In the genomic region with DNA sequence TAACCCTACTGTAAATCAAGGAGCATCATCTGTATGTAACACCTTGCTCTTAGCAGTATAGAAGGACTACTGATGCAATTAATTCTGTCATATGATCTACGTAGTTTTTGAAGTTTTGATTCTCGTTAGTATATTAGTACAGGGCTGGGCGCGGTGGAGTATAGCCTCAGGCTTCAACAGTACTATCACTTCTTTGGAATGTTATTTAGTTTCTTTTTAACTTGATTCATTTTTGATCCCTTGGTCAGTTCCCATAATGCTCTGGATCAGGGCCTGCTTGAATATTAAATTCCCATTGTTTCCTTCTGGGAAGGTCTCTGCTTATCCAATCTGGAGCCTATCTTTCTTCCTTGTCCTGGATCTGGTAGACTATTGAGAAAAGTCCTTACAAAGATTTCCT, we compare ENCODE assay signal across 9 cellular contexts. TPM values are rescaled to one million over a fixed set of nuclear protein-coding genes. Genes with fewer than 3 reads are reported as not detected.
A peak's percentile ranks its signal among the peaks of the same experiment; 100 is the strongest.
DNase-seq lines count a peak whose midpoint lies in the region; TF ChIP-seq lines count a peak whose summit lies in the region.
"Had no signal": no experiment of that assay in that cellular context is flagged by ENCODE, and none has a peak within 500 bp of the region (broad histone marks: within the 10 kb centered on the region; RNA-seq: fewer than 3 reads in every experiment).

No MANE protein-coding gene starts in this region.

- H3K4me3 Mint-ChIP-seq in mesothelial cell of epicardium, result no peak overlapping the region

- in situ Hi-C loops in mammary epithelial cell (cut with MboI; ENCODE audit: low sequenced_read_pairs in 2 of 2), result loop anchor here in 1 of 2 donors (5.0 kb wide), 1 partner anchor 207 kb away; no protein-coding TSS in a partner anchor

- H3K27me3 ChIP-seq in mammary epithelial cell (ENCODE audit: insufficient read depth, low read length), result no peaks in the 10 kb centered on the region

- H3K36me3 Mint-ChIP-seq in mesothelial cell of epicardium, result no peaks in the 10 kb centered on the region

- no peaks in the 10 kb centered on the region for H3K27me3 Mint-ChIP-seq in mesothelial cell of epicardium (ENCODE audit: low read depth)
- H3K27me3 Mint-ChIP-seq: naive B cell had no signal

- H3K79me2 ChIP-seq in mammary epithelial cell (ENCODE audit: insufficient read depth, low read length), result no peaks in the 10 kb centered on the region

- peaks cover 20% of the 10 kb centered on the region for H3K4me1 Mint-ChIP-seq in mesothelial cell of epicardium

- intact Hi-C loops in mammary epithelial cell (cut with micrococcal nuclease), result loop anchor here (2.0 kb wide), 1 partner anchor 68 kb away; no protein-coding TSS in a partner anchor

- peak overlapping the region; percentile 74 for H3K4me2 ChIP-seq in mammary epithelial cell (ENCODE audit: insufficient read depth, low read depth, low read length)

- CTCF ChIA-PET in mammary epithelial cell (lab: Charles Lee; ENCODE audit: low non-redundant PET), result interaction anchor here (0.6 to 1.0 kb wide), 5 partner anchors 8 to 745 kb away, joined by 4 to 24 read pairs (median 4); partner anchors contain the start of gene AP4E1

- 0% methylated on average over 4 of the region's 4 CpGs for WGBS in mammary epithelial cell (ENCODE audit: low coverage, missing lambda C conversion rate)

- DNase-seq in AG09309 (ENCODE audit: low read depth) (peak; percentile 43), LoVo (ENCODE audit: low spot score) (peak; percentile 74), mammary epithelial cell (peak; percentile 83), mesothelial cell of epicardium (ENCODE audit: low spot score in 2 of 2, unreplicated experiment in 2 of 2) (no peak), NCI-H446 (lab: John Stamatoyannopoulos, UW) (no peak), SIG-M5 treated with dmso at 0.1 percent for 504 hours (lab: John Stamatoyannopoulos, UW; ENCODE audit: unreplicated experiment) (no peak), NCI-H2081 (lab: John Stamatoyannopoulos, UW) (no peak)
- no peak for DNase-seq in activated CD4-positive, CD25-positive, alpha-beta regulatory T cell treated with anti-CD3 and anti-CD28 coated beads, Interleukin-2, amount 50 U/mL, for 72 hours
- DNase-seq: naive B cell had no signal

- H2AFZ ChIP-seq in mammary epithelial cell (ENCODE audit: low read depth, low read length), result peak overlapping the region; percentile 18

- peak overlapping the region; percentile 97 for H3K27ac ChIP-seq in mammary epithelial cell (ENCODE audit: insufficient read depth, low read depth, low read length)

- no peaks in the 10 kb centered on the region for H3K9me3 Mint-ChIP-seq in mesothelial cell of epicardium

- H3K27ac Mint-ChIP-seq in mesothelial cell of epicardium, result peak overlapping the region; percentile 88

- BruUV-seq in mammary epithelial cell (replicated peaks; lab: Mats Ljungman, UMichigan), result no TSS peak

- no peaks in the 10 kb centered on the region for H3K9me3 ChIP-seq in mammary epithelial cell (replicated peaks; ENCODE audit: insufficient read depth, low read length)

- H3K9ac ChIP-seq in mammary epithelial cell (ENCODE audit: insufficient read depth, low read length), result peak overlapping the region; percentile 66

- no peaks in the 10 kb centered on the region for H3K36me3 ChIP-seq in mammary epithelial cell (ENCODE audit: insufficient read depth, low read length)

- dilution Hi-C loops in mammary epithelial cell (cut with HindIII; ENCODE audit: low sequenced_read_pairs), result no loop called here

- H3K4me1 ChIP-seq in mammary epithelial cell (ENCODE audit: insufficient read depth, low read length), result peaks cover 43% of the 10 kb centered on the region

- H3K4me3 ChIP-seq in AG09309 (ENCODE audit: control insufficient read depth, low read depth, low read length) (no peak overlapping the region), mammary epithelial cell (replicated peaks in 1 of 3; ENCODE audit: insufficient read depth in 1 of 3, low read depth in 2 of 3, low read length in 3 of 3) (peak overlapping the region in 1 of 3 experiments; percentile 4)

- TF ChIP-seq CTCF in AG09309 (IDR thresholded peaks at IDR 0.05; ENCODE audit: control insufficient read depth, insufficient read depth, low read depth, low read length, missing control alignments), result no peak
- no peak for TF ChIP-seq CTCF in mammary epithelial cell (conservative IDR thresholded peaks at IDR 0.05 in 1 of 2, IDR thresholded peaks at IDR 0.05 in 1 of 2; ENCODE audit: extremely low read depth in 1 of 2, insufficient read depth in 1 of 2, low read depth in 1 of 2, low read length in 2 of 2)
- TF ChIP-seq CTCF in mesothelial cell of epicardium (IDR thresholded peaks at IDR 0.05; ENCODE audit: unreplicated experiment), result no peak

- H4K20me1 ChIP-seq in mammary epithelial cell (ENCODE audit: insufficient read depth, low read length), result no peaks in the 10 kb centered on the region

RNA-seq across cellular contexts. Expression of gene AP4E1, which starts 23.9 kb away (rescaled TPM):
- total RNA-seq in mammary epithelial cell (10 to 100 TPM; 21.3 to 21.4 TPM), mesothelial cell of epicardium (8.6 to 10.0 TPM (median 9.7 TPM) in 3 replicates)
- 4.1 TPM for polyA plus RNA-seq in mammary epithelial cell
- polyA minus RNA-seq in mammary epithelial cell, result 7.6 TPM

Comparison
In these comparisons a context has a peak if more than half of its experiments do, and no peak if none do; other contexts are left out.
1. DNase-seq: peak in AG09309 (single experiment), LoVo (single experiment) and mammary epithelial cell (single experiment); none in mesothelial cell of epicardium (0 of 2), NCI-H446 (0 of 2), SIG-M5 treated with dmso at 0.1 percent for 504 hours (single experiment), NCI-H2081 (0 of 2) and activated CD4-positive, CD25-positive, alpha-beta regulatory T cell treated with anti-CD3 and anti-CD28 coated beads, Interleukin-2, amount 50 U/mL, for 72 hours (single experiment).